In the genomic region with DNA sequence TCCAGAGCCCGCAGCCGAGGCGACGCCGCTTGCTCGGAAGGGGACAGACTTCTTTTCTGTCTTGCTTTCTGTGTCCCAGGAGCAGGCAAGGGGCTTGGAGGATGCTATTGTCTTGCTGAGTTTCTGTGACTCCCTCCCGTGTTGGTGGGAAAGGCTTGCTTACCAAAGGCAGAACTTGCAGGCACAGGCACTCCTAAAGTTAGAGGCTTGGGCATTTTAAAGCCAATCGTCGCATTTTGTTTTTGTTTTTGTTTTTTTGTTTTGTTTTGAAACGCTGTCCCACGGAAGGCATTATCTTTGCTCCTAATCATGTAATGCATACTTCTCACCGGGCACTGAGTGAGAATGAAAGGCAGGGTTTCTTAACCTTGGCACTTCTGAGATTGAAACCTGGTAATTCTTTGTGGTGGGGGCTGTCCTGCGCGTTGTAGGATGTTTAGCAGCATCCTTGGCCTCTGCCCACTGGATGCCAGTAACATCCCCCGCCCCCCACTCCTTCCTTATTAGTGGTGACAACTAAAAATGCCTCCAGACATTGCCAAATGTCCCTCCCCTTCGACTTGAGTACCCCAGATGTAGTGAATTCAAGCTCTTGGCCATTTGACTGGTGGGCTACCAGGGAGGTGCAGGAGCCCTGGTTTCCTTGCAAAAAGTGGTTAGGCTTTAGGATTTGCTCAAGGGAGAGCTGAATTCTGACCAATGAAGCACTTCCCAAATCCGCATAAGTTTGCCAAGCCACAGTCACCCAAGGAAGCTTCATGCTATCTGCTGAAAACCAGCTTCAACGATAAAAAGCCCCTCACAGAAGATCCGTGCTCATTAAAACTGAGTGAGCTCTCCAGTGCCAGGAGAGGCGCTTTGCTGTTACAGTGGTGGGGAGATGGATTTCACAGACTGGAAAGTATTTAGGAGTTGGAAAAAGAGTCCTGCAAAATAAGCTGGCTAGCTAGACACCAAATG, we compare ENCODE assay signal across 8 cellular contexts. TPM values are rescaled to one million over a fixed set of nuclear protein-coding genes. Genes with fewer than 3 reads are reported as not detected.
DNase-seq lines count a peak whose midpoint lies in the region; ATAC-seq, FAIRE-seq and TF ChIP-seq lines count a peak whose summit lies in the region.

No MANE protein-coding gene starts in this region.

- H3K36me3 Mint-ChIP-seq in activated naive CD8-positive, alpha-beta T cell treated with anti-CD3 and anti-CD28 coated beads, Interleukin-2, amount 10 ng/mL, durations not matched to agents 7 days and 5 days, result no peaks in the 10 kb centered on the region
- no peaks in the 10 kb centered on the region for H3K36me3 Mint-ChIP-seq in stimulated activated naive CD8-positive, alpha-beta T cell treated with anti-CD3 and anti-CD28 coated beads, Interleukin-15, Interleukin-2, amounts not matched to agents 100 ng/mL and 50 ng/mL, for 24 hours (ENCODE audit: low read depth)

- POLR2A ChIA-PET in activated naive CD8-positive, alpha-beta T cell treated with anti-CD3 and anti-CD28 coated beads, Interleukin-2, amount 10 ng/mL, durations not matched to agents 7 days and 5 days (lab: Charles Lee), result no interaction called here

- H3K27ac ChIP-seq in ACC112 (ENCODE audit: low read depth, low read length), result peak overlapping the region; percentile 46
- no peak overlapping the region for H3K27ac ChIP-seq in kidney (ENCODE audit: low read depth in 2 of 2, low read length in 2 of 2)

- no peak for ATAC-seq in activated naive CD8-positive, alpha-beta T cell treated with anti-CD3 and anti-CD28 coated beads, Interleukin-2, amount 10 ng/mL, durations not matched to agents 7 days and 5 days (ENCODE audit: low read depth)
- ATAC-seq in HG02884 (IDR thresholded peaks at IDR 0.05; ENCODE audit: unreplicated experiment) (no peak), HG02870 (IDR thresholded peaks at IDR 0.05; ENCODE audit: unreplicated experiment) (no peak)

- H3K9me3 ChIP-seq in kidney (ENCODE audit: control insufficient read depth in 1 of 2, low read length in 2 of 2), result no peaks in the 10 kb centered on the region

- H3K9me3 Mint-ChIP-seq in activated naive CD8-positive, alpha-beta T cell treated with anti-CD3 and anti-CD28 coated beads, Interleukin-2, amount 10 ng/mL, durations not matched to agents 7 days and 5 days, result no peaks in the 10 kb centered on the region
- H3K9me3 Mint-ChIP-seq in stimulated activated naive CD8-positive, alpha-beta T cell treated with anti-CD3 and anti-CD28 coated beads, Interleukin-15, Interleukin-2, amounts not matched to agents 100 ng/mL and 50 ng/mL, for 24 hours, result no peaks in the 10 kb centered on the region

- H3K9ac ChIP-seq in kidney (ENCODE audit: low read length in 2 of 2), result peak overlapping the region in 1 of 2 donors; percentile 48

- H3K4me3 ChIP-seq in ACC112 (ENCODE audit: low read depth, low read length) (peak overlapping the region; percentile 80), HFF-Myc (replicated peaks; ENCODE audit: low read depth, low read length) (peak overlapping the region; percentile 91), kidney (ENCODE audit: low read length in 2 of 2) (peak overlapping the region; percentile 54 to 75)

- H3K27ac Mint-ChIP-seq in activated naive CD8-positive, alpha-beta T cell treated with anti-CD3 and anti-CD28 coated beads, Interleukin-2, amount 10 ng/mL, durations not matched to agents 7 days and 5 days, result no peak overlapping the region
- H3K27ac Mint-ChIP-seq in stimulated activated naive CD8-positive, alpha-beta T cell treated with anti-CD3 and anti-CD28 coated beads, Interleukin-15, Interleukin-2, amounts not matched to agents 100 ng/mL and 50 ng/mL, for 24 hours, result no peak overlapping the region

- DNase-seq in HFF-Myc (ENCODE audit: extremely low read depth, low read depth) (no peak), kidney (no peak), KG1 (lab: John Stamatoyannopoulos, UW) (no peak)
- no peak for DNase-seq in activated naive CD8-positive, alpha-beta T cell treated with anti-CD3 and anti-CD28 coated beads, Interleukin-2, amount 10 ng/mL, durations not matched to agents 7 days and 5 days

- no peak for TF ChIP-seq CTCF in HFF-Myc (IDR thresholded peaks at IDR 0.05; ENCODE audit: low read depth, low read length, missing control alignments)
- no peak for TF ChIP-seq CTCF in kidney (IDR thresholded peaks at IDR 0.05; ENCODE audit: borderline replicate concordance, extremely low read depth, insufficient read depth)

- H3K36me3 ChIP-seq in ACC112 (ENCODE audit: insufficient read depth, low read length) (no peaks in the 10 kb centered on the region), kidney (ENCODE audit: control insufficient read depth in 1 of 2, insufficient read depth in 2 of 2, low read length in 2 of 2) (no peaks in the 10 kb centered on the region)

- H3K4me1 Mint-ChIP-seq in activated naive CD8-positive, alpha-beta T cell treated with anti-CD3 and anti-CD28 coated beads, Interleukin-2, amount 10 ng/mL, durations not matched to agents 7 days and 5 days, result peaks cover 12% of the 10 kb centered on the region
- peaks cover 20% of the 10 kb centered on the region for H3K4me1 Mint-ChIP-seq in stimulated activated naive CD8-positive, alpha-beta T cell treated with anti-CD3 and anti-CD28 coated beads, Interleukin-15, Interleukin-2, amounts not matched to agents 100 ng/mL and 50 ng/mL, for 24 hours (ENCODE audit: low read depth)

- H3K27me3 Mint-ChIP-seq in activated naive CD8-positive, alpha-beta T cell treated with anti-CD3 and anti-CD28 coated beads, Interleukin-2, amount 10 ng/mL, durations not matched to agents 7 days and 5 days, result peaks cover 65% of the 10 kb centered on the region
- H3K27me3 Mint-ChIP-seq in stimulated activated naive CD8-positive, alpha-beta T cell treated with anti-CD3 and anti-CD28 coated beads, Interleukin-15, Interleukin-2, amounts not matched to agents 100 ng/mL and 50 ng/mL, for 24 hours, result peaks cover 78% of the 10 kb centered on the region

- H3K4me1 ChIP-seq in ACC112 (ENCODE audit: control insufficient read depth, insufficient read depth, low read length, unreplicated experiment) (peaks cover 27% of the 10 kb centered on the region), kidney (ENCODE audit: control insufficient read depth in 1 of 2, insufficient read depth in 1 of 2, low read depth in 1 of 2, low read length in 2 of 2) (peaks cover 0 to 9% of the 10 kb centered on the region in 2 donors)

- H3K27me3 ChIP-seq in ACC112 (ENCODE audit: insufficient read depth, low read length), result no peaks in the 10 kb centered on the region

- no peak for FAIRE-seq in kidney (lab: Jason Lieb, UNC)

- peak overlapping the region; percentile 74 for H3K4me3 Mint-ChIP-seq in activated naive CD8-positive, alpha-beta T cell treated with anti-CD3 and anti-CD28 coated beads, Interleukin-2, amount 10 ng/mL, durations not matched to agents 7 days and 5 days
- peak overlapping the region; percentile 82 for H3K4me3 Mint-ChIP-seq in stimulated activated naive CD8-positive, alpha-beta T cell treated with anti-CD3 and anti-CD28 coated beads, Interleukin-15, Interleukin-2, amounts not matched to agents 100 ng/mL and 50 ng/mL, for 24 hours

- peaks cover 54% of the 10 kb centered on the region for H3K79me2 ChIP-seq in ACC112 (ENCODE audit: control insufficient read depth, insufficient read depth, low read length, unreplicated experiment)

- intact Hi-C loops in kidney (cut with DNase I), result no loop called here

- H2AFZ ChIP-seq in ACC112 (ENCODE audit: low read length, unreplicated experiment), result peak overlapping the region; percentile 86

RNA-seq across cellular contexts. Expression of gene ANTXR1, which starts 1.1 kb away (rescaled TPM):
- total RNA-seq in activated naive CD8-positive, alpha-beta T cell treated with anti-CD3 and anti-CD28 coated beads, Interleukin-2, amount 10 ng/mL, durations not matched to agents 7 days and 5 days, result under 1 TPM; 0.09 to 0.11 TPM
- total RNA-seq in kidney, result 42.6 TPM
- 7.0 TPM for polyA plus RNA-seq in kidney (ENCODE audit: insufficient read depth, low read depth, low replicate concordance)

RNA-seq across cellular contexts. Expression of gene GKN1, which starts 39.7 kb away (rescaled TPM):
- total RNA-seq in activated naive CD8-positive, alpha-beta T cell treated with anti-CD3 and anti-CD28 coated beads, Interleukin-2, amount 10 ng/mL, durations not matched to agents 7 days and 5 days, result not detected
- not detected for total RNA-seq in kidney
- polyA plus RNA-seq in kidney (ENCODE audit: insufficient read depth, low read depth, low replicate concordance), result not detected

Comparison
In these comparisons a context has a peak if more than half of its experiments do, and no peak if none do; other contexts are left out.
1. RNA of gene ANTXR1, which starts 1.1 kb away (total RNA-seq): 42.6 TPM in kidney (single experiment); 0.09 to 0.11 TPM in activated naive CD8-positive, alpha-beta T cell treated with anti-CD3 and anti-CD28 coated beads, Interleukin-2, amount 10 ng/mL, durations not matched to agents 7 days and 5 days; every median in the first group is over 10 times any median in the second.
2. Peak in every context shown above with its lines, with median percentiles within 50 percentile points of each other: H3K4me3 ChIP-seq.